24 cellular contexts compared by ENCODE assay signal in genomic region chr2:161190030-161190429, GRCh38. TPM values are rescaled to one million over a fixed set of nuclear protein-coding genes. Genes with fewer than 3 reads are reported as not detected.
A peak's percentile ranks its signal among the peaks of the same experiment; 100 is the strongest.
DNase-seq lines count a peak whose midpoint lies in the region; ATAC-seq, FAIRE-seq and TF ChIP-seq lines count a peak whose summit lies in the region.
"Had no signal": no experiment of that assay in that cellular context is flagged by ENCODE, and none has a peak within 500 bp of the region (broad histone marks: within the 10 kb centered on the region; RNA-seq: fewer than 3 reads in every experiment).

No MANE protein-coding gene starts in this region.

- H3K9me2 ChIP-seq in GM23338 (ENCODE audit: insufficient read depth) = no peaks in the 10 kb centered on the region

- H2AK5ac ChIP-seq in H1 (ENCODE audit: low read depth, low read length) = no peak overlapping the region

- H2BK20ac ChIP-seq in H1 (ENCODE audit: low read length) = no peak overlapping the region

- intact Hi-C loops in activated T-helper 1 cell treated with anti-CD3 and anti-CD28 coated beads, Interleukin-12 subunit alpha, Interleukin-12 subunit beta, Interleukin-2, Interleukin-4 antibody, amounts not matched to agents 30 ng/mL and 10 ng/mL and 1 ng/mL, durations not matched to agents 14 hours and 24 hours and 36 hours (cut with micrococcal nuclease) = no loop called here

- H3K36me3 Mint-ChIP-seq in activated T-cell treated with anti-CD3 and anti-CD28 coated beads, Interleukin-2, amount 50 U/mL, for 72 hours (ENCODE audit: insufficient read depth in 2 of 2) = peaks cover 14 to 41% of the 10 kb centered on the region in 2 donors
- peaks cover 11% of the 10 kb centered on the region; the same call in 1 of the 3 replicates for H3K36me3 Mint-ChIP-seq in GM23338 (ENCODE audit: low read depth)
- H3K36me3 Mint-ChIP-seq in natural killer cell treated with Interleukin-12 subunit alpha and Interleukin-12 subunit beta and Interleukin-15 and Interleukin-18, amount 100 ng/mL, for 72 hours = peaks cover 66% of the 10 kb centered on the region
- peaks cover 78% of the 10 kb centered on the region for H3K36me3 Mint-ChIP-seq in activated T-helper 1 cell treated with anti-CD3 and anti-CD28 coated beads, Interleukin-12 subunit alpha, Interleukin-12 subunit beta, Interleukin-2, Interleukin-4 antibody, amounts not matched to agents 30 ng/mL and 10 ng/mL and 1 ng/mL, durations not matched to agents 14 hours and 24 hours and 36 hours (ENCODE audit: low read depth)

- POLR2A ChIA-PET in H1 (lab: Charles Lee; ENCODE audit: partially characterized antibody) = no interaction called here

- peak overlapping the region; percentile 32 for H3K27ac Mint-ChIP-seq in activated T-cell treated with anti-CD3 and anti-CD28 coated beads, Interleukin-2, amount 50 U/mL, for 72 hours
- peak overlapping the region; percentile 45 for H3K27ac Mint-ChIP-seq in GM23338
- H3K27ac Mint-ChIP-seq in natural killer cell treated with Interleukin-12 subunit alpha and Interleukin-12 subunit beta and Interleukin-15 and Interleukin-18, amount 100 ng/mL, for 72 hours = peak overlapping the region; percentile 32 to 73
- H3K27ac Mint-ChIP-seq in activated T-helper 1 cell treated with anti-CD3 and anti-CD28 coated beads, Interleukin-12 subunit alpha, Interleukin-12 subunit beta, Interleukin-2, Interleukin-4 antibody, amounts not matched to agents 30 ng/mL and 10 ng/mL and 1 ng/mL, durations not matched to agents 14 hours and 24 hours and 36 hours = no peak overlapping the region

- DNase-seq in activated T-cell treated with anti-CD3 and anti-CD28 coated beads, Interleukin-2, amount 50 U/mL, for 72 hours = no peak
- no peak for DNase-seq in activated T-cell treated with anti-CD3 and anti-CD28 coated beads, Interleukin-2, amount 50 U/mL, for 48 hours
- DNase-seq in GM23338 (ENCODE audit: low spot score) = peak; percentile 19
- DNase-seq in H1 (ENCODE audit: low read depth in 1 of 2, low spot score in 2 of 2) = no peak
- no peak for DNase-seq in natural killer cell treated with Interleukin-12 subunit alpha and Interleukin-12 subunit beta and Interleukin-15 and Interleukin-18, amount 100 ng/mL, for 72 hours (ENCODE audit: low spot score)
- no peak for DNase-seq in activated gamma-delta T cell (lab: John Stamatoyannopoulos, UW)
- no peak for DNase-seq in activated T-helper 1 cell treated with anti-CD3 and anti-CD28 coated beads, Interleukin-12 subunit alpha, Interleukin-12 subunit beta, Interleukin-2, Interleukin-4 antibody, amounts not matched to agents 30 ng/mL and 10 ng/mL and 1 ng/mL, durations not matched to agents 14 hours and 24 hours and 36 hours (ENCODE audit: low spot score)
- DNase-seq: AML-193; Calu3; CD8-positive, alpha-beta T cell; DMS 273 treated with DMSO at 0.1 percent for 48 hours; DMS53; DND-41; EL; HCEC 1CT; IMR-90 had no signal

- TF ChIP-seq RAD21 in H1 (IDR thresholded peaks at IDR 0.05 in 1 of 2, conservative IDR thresholded peaks at IDR 0.05 in 1 of 2; ENCODE audit: low read depth in 2 of 2, low read length in 2 of 2) = no peak

- no peak overlapping the region for H3K18ac ChIP-seq in H1 (ENCODE audit: extremely low read depth, low read length)

- H4K91ac ChIP-seq in H1 (replicated peaks; ENCODE audit: insufficient read length, low read length) = no peak overlapping the region

- H2AFZ ChIP-seq in GM23338 (no peak overlapping the region), H1 (ENCODE audit: low read length) (no peak overlapping the region)

- H3K9ac ChIP-seq in H1 (replicated peaks in 1 of 4; ENCODE audit: extremely low read depth in 1 of 4, low read depth in 3 of 4, low read length in 3 of 4) = no peak overlapping the region
- H3K9ac ChIP-seq: BLaER1 had no signal

- peaks cover 0 to 3% of the 10 kb centered on the region in 2 donors for H3K9me3 Mint-ChIP-seq in activated T-cell treated with anti-CD3 and anti-CD28 coated beads, Interleukin-2, amount 50 U/mL, for 72 hours
- H3K9me3 Mint-ChIP-seq in GM23338 = no peaks in the 10 kb centered on the region
- H3K9me3 Mint-ChIP-seq in natural killer cell treated with Interleukin-12 subunit alpha and Interleukin-12 subunit beta and Interleukin-15 and Interleukin-18, amount 100 ng/mL, for 72 hours = no peaks in the 10 kb centered on the region
- H3K9me3 Mint-ChIP-seq in activated T-helper 1 cell treated with anti-CD3 and anti-CD28 coated beads, Interleukin-12 subunit alpha, Interleukin-12 subunit beta, Interleukin-2, Interleukin-4 antibody, amounts not matched to agents 30 ng/mL and 10 ng/mL and 1 ng/mL, durations not matched to agents 14 hours and 24 hours and 36 hours = no peaks in the 10 kb centered on the region
- H3K9me3 Mint-ChIP-seq: CD14-positive monocyte; CD8-positive, alpha-beta T cell had no signal

- TF ChIP-seq CTCF in GM23338 (conservative IDR thresholded peaks at IDR 0.05; ENCODE audit: low read depth in 2 of 2) = no peak
- TF ChIP-seq CTCF in H1 (IDR thresholded peaks at IDR 0.05; ENCODE audit: control extremely low read depth in 1 of 3, insufficient read depth in 1 of 3, low read depth in 1 of 3, low read length in 3 of 3) = no peak

- no peaks in the 10 kb centered on the region for H3K27me3 ChIP-seq in GM23338 (ENCODE audit: insufficient read depth)
- H3K27me3 ChIP-seq in H1 (replicated peaks in 1 of 4; ENCODE audit: control insufficient read depth in 3 of 4, extremely low read depth in 1 of 4, insufficient read depth in 3 of 4, low read length in 3 of 4) = no peaks in the 10 kb centered on the region
- H3K27me3 ChIP-seq: BLaER1 had no signal

- no peaks in the 10 kb centered on the region for H3K23me2 ChIP-seq in H1 (ENCODE audit: low read depth, low read length)

- H3K23ac ChIP-seq in H1 (ENCODE audit: insufficient read length) = no peak overlapping the region

- H3K4me3 ChIP-seq in GM23338 = no peak overlapping the region
- peak overlapping the region in 1 of 4 experiments; percentile 18; a peak in 1 of 8 replicates for H3K4me3 ChIP-seq in H1 (ENCODE audit: extremely low read depth in 1 of 4, insufficient read depth in 2 of 4, low read depth in 3 of 4, low read length in 4 of 4)
- H3K4me3 ChIP-seq: A549, BLaER1, GM12878, K562 had no signal

- no peak overlapping the region for H3K14ac ChIP-seq in H1 (ENCODE audit: insufficient read length)

- H3K36me3 ChIP-seq in GM23338 (ENCODE audit: insufficient read depth) (no peaks in the 10 kb centered on the region), H1 (ENCODE audit: control insufficient read depth in 2 of 4, insufficient read depth in 4 of 4, low read length in 3 of 4) (no peaks in the 10 kb centered on the region)

- H3K79me1 ChIP-seq in H1 (ENCODE audit: low read depth, low read length) = no peaks in the 10 kb centered on the region

- H3K27me3 Mint-ChIP-seq in activated T-cell treated with anti-CD3 and anti-CD28 coated beads, Interleukin-2, amount 50 U/mL, for 72 hours (ENCODE audit: low read depth) = no peaks in the 10 kb centered on the region
- H3K27me3 Mint-ChIP-seq in GM23338 (ENCODE audit: insufficient read depth, low read depth, poor library complexity) = no peaks in the 10 kb centered on the region
- no peaks in the 10 kb centered on the region for H3K27me3 Mint-ChIP-seq in natural killer cell treated with Interleukin-12 subunit alpha and Interleukin-12 subunit beta and Interleukin-15 and Interleukin-18, amount 100 ng/mL, for 72 hours
- no peaks in the 10 kb centered on the region for H3K27me3 Mint-ChIP-seq in activated T-helper 1 cell treated with anti-CD3 and anti-CD28 coated beads, Interleukin-12 subunit alpha, Interleukin-12 subunit beta, Interleukin-2, Interleukin-4 antibody, amounts not matched to agents 30 ng/mL and 10 ng/mL and 1 ng/mL, durations not matched to agents 14 hours and 24 hours and 36 hours (ENCODE audit: insufficient read depth)

- no peak overlapping the region for H3K4me3 Mint-ChIP-seq in activated T-cell treated with anti-CD3 and anti-CD28 coated beads, Interleukin-2, amount 50 U/mL, for 72 hours
- H3K4me3 Mint-ChIP-seq in GM23338 = no peak overlapping the region
- H3K4me3 Mint-ChIP-seq in natural killer cell treated with Interleukin-12 subunit alpha and Interleukin-12 subunit beta and Interleukin-15 and Interleukin-18, amount 100 ng/mL, for 72 hours = peak overlapping the region; percentile 9
- no peak overlapping the region for H3K4me3 Mint-ChIP-seq in activated T-helper 1 cell treated with anti-CD3 and anti-CD28 coated beads, Interleukin-12 subunit alpha, Interleukin-12 subunit beta, Interleukin-2, Interleukin-4 antibody, amounts not matched to agents 30 ng/mL and 10 ng/mL and 1 ng/mL, durations not matched to agents 14 hours and 24 hours and 36 hours
- H3K4me3 Mint-ChIP-seq: CD14-positive monocyte; CD8-positive, alpha-beta T cell had no signal

- ATAC-seq in activated T-cell treated with anti-CD3 and anti-CD28 coated beads, Interleukin-2, amount 50 U/mL, for 72 hours (replicated peaks in 1 of 2) = no peak
- ATAC-seq in GM23338 (peak; percentile 60; the same call in 2 of the 3 replicates), GM18868 (IDR thresholded peaks at IDR 0.05; ENCODE audit: unreplicated experiment) (no peak)
- ATAC-seq in natural killer cell treated with Interleukin-12 subunit alpha and Interleukin-12 subunit beta and Interleukin-15 and Interleukin-18, amount 100 ng/mL, for 72 hours = peak in 1 of 2 donors; percentile 13
- ATAC-seq: A549; CD8-positive, alpha-beta T cell; GM12878; K562 had no signal

- TF ChIP-seq POLR2A in H1 (IDR thresholded peaks at IDR 0.05; ENCODE audit: control extremely low read depth in 1 of 2, low read depth in 2 of 2, low read length in 2 of 2) = no peak

- H2BK5ac ChIP-seq in H1 (ENCODE audit: low read depth, low read length) = no peak overlapping the region

- H2BK15ac ChIP-seq in H1 (ENCODE audit: low read length) = no peak overlapping the region

- FAIRE-seq in H1 (lab: Jason Lieb, UNC) = peak; percentile 7
- FAIRE-seq: A549, GM12878, K562 had no signal

- H3K4me2 ChIP-seq in GM23338 (peak overlapping the region; percentile 20), H1 (ENCODE audit: insufficient read depth in 1 of 2, low read depth in 2 of 2, low read length in 2 of 2) (0 out of 4 replicates have a peak overlapping the region, but pooled peaks of 1 of the 2 experiments have one; percentile 1)
- H3K4me2 ChIP-seq: A549, BLaER1 had no signal

- H4K20me1 ChIP-seq in GM23338 (replicated peaks; ENCODE audit: insufficient read depth) (no peaks in the 10 kb centered on the region), H1 (replicated peaks in 1 of 2; ENCODE audit: control insufficient read depth in 1 of 2, insufficient read depth in 2 of 2, low read length in 2 of 2) (no peaks in the 10 kb centered on the region)
- H4K20me1 ChIP-seq: BLaER1 had no signal

- H3K27ac ChIP-seq in GM23338 (ENCODE audit: low read depth) (no peak overlapping the region), H1 (ENCODE audit: low read depth, low read length) (no peak overlapping the region)
- H3K27ac ChIP-seq: 22Rv1, A549, BLaER1, HL-60 had no signal

- no peak overlapping the region for H4K8ac ChIP-seq in H1 (ENCODE audit: extremely low read depth, insufficient read depth, low read length)

- no peak overlapping the region for H4K5ac ChIP-seq in H1 (ENCODE audit: insufficient read length, low read depth, low read length)

- H2BK120ac ChIP-seq in H1 (replicated peaks; ENCODE audit: low read depth, low read length) = no peak overlapping the region

- H3K79me2 ChIP-seq in GM23338 (replicated peaks; ENCODE audit: insufficient read depth) = no peaks in the 10 kb centered on the region
- no peaks in the 10 kb centered on the region for H3K79me2 ChIP-seq in H1 (ENCODE audit: control insufficient read depth in 1 of 2, insufficient read depth in 2 of 2, low read length in 2 of 2)

- no peak overlapping the region for H2BK12ac ChIP-seq in H1 (ENCODE audit: low read depth, low read length)

- H3K4me1 Mint-ChIP-seq in activated T-cell treated with anti-CD3 and anti-CD28 coated beads, Interleukin-2, amount 50 U/mL, for 72 hours (ENCODE audit: low read depth) = peaks cover 19% of the 10 kb centered on the region
- peaks cover 36% of the 10 kb centered on the region for H3K4me1 Mint-ChIP-seq in GM23338
- peaks cover 73 to 90% of the 10 kb centered on the region in 2 donors for H3K4me1 Mint-ChIP-seq in natural killer cell treated with Interleukin-12 subunit alpha and Interleukin-12 subunit beta and Interleukin-15 and Interleukin-18, amount 100 ng/mL, for 72 hours (ENCODE audit: low read depth in 2 of 2)
- H3K4me1 Mint-ChIP-seq in activated T-helper 1 cell treated with anti-CD3 and anti-CD28 coated beads, Interleukin-12 subunit alpha, Interleukin-12 subunit beta, Interleukin-2, Interleukin-4 antibody, amounts not matched to agents 30 ng/mL and 10 ng/mL and 1 ng/mL, durations not matched to agents 14 hours and 24 hours and 36 hours (ENCODE audit: low read depth) = peaks cover 76% of the 10 kb centered on the region

- TF ChIP-seq EP300 in H1 (IDR thresholded peaks at IDR 0.05; ENCODE audit: borderline replicate concordance in 1 of 2, low read depth in 2 of 2, low read length in 2 of 2) = no peak

- no peak overlapping the region for H3K4ac ChIP-seq in H1 (replicated peaks; ENCODE audit: insufficient read length, low read depth, low read length)

- no peaks in the 10 kb centered on the region for H3F3A ChIP-seq in GM23338 (replicated peaks; ENCODE audit: low read depth)

- CTCF ChIA-PET in H1 (lab: Charles Lee; ENCODE audit: partially characterized antibody) = no interaction called here

- no peaks in the 10 kb centered on the region for H3K9me3 ChIP-seq in H1 (ENCODE audit: insufficient read depth in 2 of 2, low read depth in 1 of 2, low read length in 1 of 2)
- H3K9me3 ChIP-seq: A549, BLaER1 had no signal

- no peak overlapping the region for H3K56ac ChIP-seq in H1 (replicated peaks; ENCODE audit: insufficient read length, low read depth, low read length)

- H3K4me1 ChIP-seq in GM23338 (ENCODE audit: insufficient read depth) (peaks cover 22% of the 10 kb centered on the region), H1 (replicated peaks in 1 of 4; ENCODE audit: control insufficient read depth in 3 of 4, insufficient read depth in 4 of 4, low read length in 3 of 4) (peaks cover 0 to 11% (median under 1%) of the 10 kb centered on the region in 4 experiments; a peak in 2 of 7 replicates)
- H3K4me1 ChIP-seq: A549, BLaER1 had no signal

RNA-seq across cellular contexts. Expression of gene TANK, which starts 29.8 kb away (rescaled TPM):
- 10 to 100 TPM; 87.3 to 87.8 TPM for total RNA-seq in activated T-cell treated with anti-CD3 and anti-CD28 coated beads, Interleukin-2, amount 50 U/mL, for 72 hours
- total RNA-seq in GM23338 (2014; rRNA removed; shearing (Covaris generic)) = 22.2 and 27.7 TPM in 2 replicates
- polyA plus RNA-seq in GM23338 (2016; fragmentation: Nextera tagmentation; extraction: Ambion mirVana) (35.4 and 36.5 TPM in 2 replicates), H1 (2011; rRNA removed) (3.4 and 7.0 TPM in 2 replicates)
- 19.7 and 26.1 TPM in 2 replicates for total RNA-seq in H1 (2021; fragmentation: NEBNext Ultra II Directional; extraction: Animal tissue kit (Norgen Biotek cat#: 25700))
- polyA plus RNA-seq in H1 (2011; cell fraction: cytosol; rRNA removed) = 8.7 TPM
- polyA plus RNA-seq in H1 (2011; cell fraction: nucleus; rRNA removed) = 7.3 TPM
- polyA plus RNA-seq in H1 (2012, experiment 1 of 2) = 15.4 to 28.5 TPM (median 18.7 TPM) in 4 replicates
- 7.3 TPM for polyA plus RNA-seq in H1 (2012, experiment 2 of 2)
- 16.8 TPM for polyA plus RNA-seq in H1 (2013, experiment 1 of 2)
- polyA plus RNA-seq in H1 (2013, experiment 2 of 2) = 16.1 TPM
- polyA minus RNA-seq in H1 (2011; rRNA and poly(A)+ RNA removed) = 7.3 and 9.2 TPM in 2 replicates
- 7.3 TPM for polyA minus RNA-seq in H1 (2011; cell fraction: cytosol; rRNA and poly(A)+ RNA removed)
- 55.5 TPM for polyA minus RNA-seq in H1 (2011; cell fraction: nucleus; rRNA and poly(A)+ RNA removed)
- 100 to 1,000 TPM; 346 to 459 TPM for total RNA-seq in natural killer cell treated with Interleukin-12 subunit alpha and Interleukin-12 subunit beta and Interleukin-15 and Interleukin-18, amount 100 ng/mL, for 72 hours
- total RNA-seq in activated T-helper 1 cell treated with anti-CD3 and anti-CD28 coated beads, Interleukin-12 subunit alpha, Interleukin-12 subunit beta, Interleukin-2, Interleukin-4 antibody, amounts not matched to agents 30 ng/mL and 10 ng/mL and 1 ng/mL, durations not matched to agents 14 hours and 24 hours and 36 hours = 136 and 141 TPM in 2 replicates
